9 cellular contexts compared by ENCODE assay signal in genomic region chr1:43791243-43791642, GRCh38.
"Had no signal": no experiment of that assay in that cellular context is flagged by ENCODE, and none has a peak within 500 bp of the region (broad histone marks: within the 10 kb centered on the region; RNA-seq: fewer than 3 reads in every experiment).

No MANE protein-coding gene starts in this region.

- FAIRE-seq: H1, H54 had no signal

- H3K27ac Mint-ChIP-seq: GM23338, H9 had no signal

- H3K4me1 Mint-ChIP-seq: GM23338, H9 had no signal

- ATAC-seq: GM23338 had no signal

- H3K4me3 ChIP-seq: GM23338 had no signal

- DNase-seq: H9, HCEC 1CT, IMR-90, Karpas-422, KBM-7 had no signal

- H3K9ac ChIP-seq: KMS-11 had no signal

- H3K9me3 Mint-ChIP-seq: GM23338, H9 had no signal

- H3K27ac ChIP-seq: KMS-11 had no signal

- H2AFZ ChIP-seq: GM23338 had no signal

- H3K4me3 Mint-ChIP-seq: GM23338, H9 had no signal

- H3K4me2 ChIP-seq: GM23338, KMS-11 had no signal
